ENCODE assay signal across 1 cellular context in genomic region chr12:12718382-12718761, GRCh38.
TF ChIP-seq lines count a peak whose summit lies in the region.

No MANE protein-coding gene starts in this region.

TF ChIP-seq in SK-N-SH treated with all-trans-retinoic acid at 6 μM for 48 hours, 23 proteins besides CTCF, POLR2A, EP300 and RAD21 (continued from another document):
- TF ChIP-seq TSHZ2 (CRISPR knock-in tag; IDR thresholded peaks at IDR 0.05): no peak
- no peak for TF ChIP-seq OSR1 (CRISPR knock-in tag; IDR thresholded peaks at IDR 0.05)
- no peak for TF ChIP-seq BACH2 (CRISPR knock-in tag; IDR thresholded peaks at IDR 0.05; ENCODE audit: borderline replicate concordance)
- no peak for TF ChIP-seq ZFP3 (CRISPR knock-in tag; IDR thresholded peaks at IDR 0.05)
- TF ChIP-seq CSRNP3 (CRISPR knock-in tag; IDR thresholded peaks at IDR 0.05): no peak
